Comparison of ENCODE assay signal across 35 cellular contexts in genomic region chr7:155523168-155523675, GRCh38. TPM values are rescaled to one million over a fixed set of nuclear protein-coding genes. Genes with fewer than 3 reads are reported as not detected.
"Had no signal": no experiment of that assay in that cellular context is flagged by ENCODE, and none has a peak within 500 bp of the region (broad histone marks: within the 10 kb centered on the region; RNA-seq: fewer than 3 reads in every experiment).

No MANE protein-coding gene starts in this region.

- ATAC-seq: heart left ventricle; left cardiac atrium; left lobe of liver; left ventricle myocardium superior; lower lobe of right lung; natural killer cell; right cardiac atrium; sciatic nerve; stimulated activated naive B cell treated with anti-CD40 and anti-IgM and Interleukin-4, amounts not matched to agents 10 μg/mL and 1 μg/mL and 100 μg/mL, for 72 hours; stimulated activated naive CD8-positive, alpha-beta T cell treated with anti-CD3 and anti-CD28 coated beads, Interleukin-15, Interleukin-2, amounts not matched to agents 100 U/mL and 50 U/mL, for 24 hours; upper lobe of right lung had no signal

- H3K36me3 ChIP-seq: heart left ventricle, lower lobe of right lung, neural progenitor cell, neutrophil, ovary, prostate gland, stomach, thyroid gland, transverse colon, upper lobe of right lung had no signal

- H3K9me3 ChIP-seq: heart left ventricle, lower lobe of right lung, neutrophil, ovary, prostate gland, stomach, testis, thyroid gland, transverse colon, upper lobe of right lung had no signal

- DNase-seq: heart left ventricle; islet precursor cell; kidney glomerular epithelial cell; left cardiac atrium; left ventricle myocardium superior; lower lobe of right lung; mammary epithelial cell; mesenchymal stem cell; naive B cell; natural killer cell; nephron progenitor cell; occipital lobe; ovary; retina; right cardiac atrium; stimulated activated CD4-positive, alpha-beta T cell treated with anti-CD3 and anti-CD28 coated beads, Interleukin-12 subunit alpha, Interleukin-12 subunit beta, amount 100 ng/mL, for 4 hours; stimulated activated CD4-positive, alpha-beta T cell treated with anti-CD3 and anti-CD28 coated beads, Interleukin-15, amount 100 ng/mL, for 24 hours; stimulated activated CD4-positive, alpha-beta T cell treated with anti-CD3 and anti-CD28 coated beads, Interleukin-2, amount 100 ng/mL, for 24 hours; stimulated activated CD4-positive, alpha-beta T cell treated with anti-CD3 and anti-CD28 coated beads, Interleukin-4, amount 100 ng/mL, for 1 hour; stimulated activated naive B cell treated with anti-CD40 and anti-IgM and Interleukin-4, amounts not matched to agents 10 μg/mL and 1 μg/mL and 100 μg/mL, for 72 hours; stimulated activated naive CD8-positive, alpha-beta T cell treated with anti-CD3 and anti-CD28 coated beads, Interleukin-15, Interleukin-2, amounts not matched to agents 100 U/mL and 50 U/mL, for 24 hours; stomach; testis; thyroid gland; transverse colon; upper lobe of right lung had no signal

- H3K4me3 ChIP-seq: heart left ventricle, hepatocyte, lower lobe of right lung, neural progenitor cell, ovary, prostate gland, skin epidermis, stomach, testis, thyroid gland, transverse colon, upper lobe of right lung had no signal

- H3K27ac ChIP-seq: heart left ventricle, hepatocyte, lower lobe of right lung, neural progenitor cell, neutrophil, ovary, prostate gland, skin epidermis, stomach, testis, thyroid gland, transverse colon, upper lobe of right lung had no signal

- H3K4me1 ChIP-seq: heart left ventricle, lower lobe of right lung, neural progenitor cell, prostate gland, stomach, testis, thyroid gland, transverse colon, upper lobe of right lung had no signal

- H3K27me3 ChIP-seq: ovary, testis, thyroid gland had no signal

RNA-seq across cellular contexts. Expression of gene CNPY1, which starts 23.1 kb away (rescaled TPM):
- total RNA-seq: heart left ventricle, hepatocyte, left cardiac atrium, left lobe of liver, left ventricle myocardium superior, lower lobe of right lung, mammary epithelial cell, mesothelial cell of epicardium, mononuclear cell, natural killer cell, ovary, prostate gland, right cardiac atrium, sciatic nerve, thyroid gland, transverse colon, upper lobe of right lung had no signal
- polyA plus RNA-seq: heart left ventricle, hepatocyte, mammary epithelial cell, right cardiac atrium, stomach had no signal
